Comparison of ENCODE assay signal across 8 cellular contexts in the genomic region with DNA sequence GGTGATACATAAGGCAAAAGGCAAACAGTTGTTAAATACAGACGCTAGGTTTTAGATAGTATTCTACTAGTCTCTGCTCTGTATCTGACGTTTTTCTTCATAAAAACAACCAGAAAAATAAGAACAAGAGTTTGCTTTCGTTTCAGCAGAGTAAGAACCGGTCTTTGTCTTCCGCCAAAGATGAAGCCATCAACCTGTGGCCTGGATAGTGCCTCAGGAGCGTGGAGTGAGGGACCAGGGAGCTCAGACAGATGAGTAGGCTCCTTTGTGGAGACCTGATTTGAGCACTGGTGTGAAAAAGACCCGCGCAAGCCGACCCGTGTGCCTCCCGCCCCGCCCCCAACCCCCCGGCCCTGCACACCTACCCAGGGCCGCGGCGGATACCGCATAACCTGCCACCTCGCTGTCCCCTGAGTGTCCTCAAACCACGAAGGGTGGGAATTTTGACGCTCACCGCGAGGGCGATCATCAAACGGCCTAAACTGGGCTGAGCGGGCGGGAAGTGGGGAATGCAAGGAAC. TPM values are rescaled to one million over a fixed set of nuclear protein-coding genes. Genes with fewer than 3 reads are reported as not detected.
DNase-seq lines count a peak whose midpoint lies in the region; ATAC-seq lines count a peak whose summit lies in the region.

No MANE protein-coding gene starts in this region.

- peaks cover 12 to 19% (median 14%) of the 10 kb centered on the region in 4 donors for H3K4me1 Mint-ChIP-seq in CD4-positive, alpha-beta memory T cell
- H3K4me1 Mint-ChIP-seq in dendritic cell treated with granulocyte-macrophage colony-stimulating factor and Interleukin-4, amounts not matched to agents 40 ng/mL and 50 ng/mL, for 4 days (ENCODE audit: low read depth) = peaks cover 15% of the 10 kb centered on the region

- DNase-seq in CD4-positive, alpha-beta memory T cell = peak in 4 of 5 donors; percentile 15 to 43 (median 16)
- no peak for DNase-seq in stimulated activated CD4-positive, alpha-beta T cell treated with anti-CD3 and anti-CD28 coated beads, Interleukin-4, amount 100 ng/mL, for 24 hours
- DNase-seq in glomerular visceral epithelial cell (ENCODE audit: extremely low spot score) (no peak), amygdala (lab: John Stamatoyannopoulos, UW) (no peak)

- H3K36me3 Mint-ChIP-seq in CD4-positive, alpha-beta memory T cell = no peaks in the 10 kb centered on the region
- no peaks in the 10 kb centered on the region for H3K36me3 Mint-ChIP-seq in dendritic cell treated with granulocyte-macrophage colony-stimulating factor and Interleukin-4, amounts not matched to agents 40 ng/mL and 50 ng/mL, for 4 days (ENCODE audit: low read depth)

- peak overlapping the region in 6 of 7 donors; percentile 35 to 87 (median 73) for H3K27ac Mint-ChIP-seq in CD4-positive, alpha-beta memory T cell
- no peak overlapping the region for H3K27ac Mint-ChIP-seq in dendritic cell treated with granulocyte-macrophage colony-stimulating factor and Interleukin-4, amounts not matched to agents 40 ng/mL and 50 ng/mL, for 4 days

- no peaks in the 10 kb centered on the region for H3K36me3 ChIP-seq in CD4-positive, alpha-beta memory T cell (ENCODE audit: insufficient read depth, low read length)
- no peaks in the 10 kb centered on the region for H3K36me3 ChIP-seq in HUES6 (ENCODE audit: control insufficient read depth, insufficient read depth, low read length)

- H3K4me3 ChIP-seq in CD4-positive, alpha-beta memory T cell (ENCODE audit: low read length in 2 of 2) = peak overlapping the region in 1 of 2 donors; percentile 70
- H3K4me3 ChIP-seq in HUES6 (ENCODE audit: low read depth, low read length) (peak overlapping the region; percentile 86), mononuclear cell (ENCODE audit: low read length) (peak overlapping the region; percentile 55)

- no peaks in the 10 kb centered on the region for H3K9me3 Mint-ChIP-seq in CD4-positive, alpha-beta memory T cell
- no peaks in the 10 kb centered on the region for H3K9me3 Mint-ChIP-seq in dendritic cell treated with granulocyte-macrophage colony-stimulating factor and Interleukin-4, amounts not matched to agents 40 ng/mL and 50 ng/mL, for 4 days

- H3K27ac ChIP-seq in CD4-positive, alpha-beta memory T cell (ENCODE audit: low read depth, low read length) = no peak overlapping the region
- H3K27ac ChIP-seq in HUES6 (ENCODE audit: low read depth, low read length) = no peak overlapping the region; the same call in 1 of the 2 replicates

- no peaks in the 10 kb centered on the region for H3K27me3 ChIP-seq in CD4-positive, alpha-beta memory T cell (ENCODE audit: insufficient read depth, low read length)
- peaks cover 42% of the 10 kb centered on the region for H3K27me3 ChIP-seq in HUES6 (ENCODE audit: control insufficient read depth, insufficient read depth, low read length)
- H3K27me3 ChIP-seq in mononuclear cell (ENCODE audit: insufficient read depth, low read length) = peaks cover 28% of the 10 kb centered on the region

- peak overlapping the region; percentile 74 to 87 (median 78) for H3K4me3 Mint-ChIP-seq in CD4-positive, alpha-beta memory T cell
- peak overlapping the region; percentile 37 for H3K4me3 Mint-ChIP-seq in dendritic cell treated with granulocyte-macrophage colony-stimulating factor and Interleukin-4, amounts not matched to agents 40 ng/mL and 50 ng/mL, for 4 days

- ATAC-seq in GM21737 (IDR thresholded peaks at IDR 0.05; ENCODE audit: unreplicated experiment) = no peak

- H3K4me1 ChIP-seq in CD4-positive, alpha-beta memory T cell (ENCODE audit: insufficient read depth, low read length) = peaks cover 6% of the 10 kb centered on the region
- H3K4me1 ChIP-seq in HUES6 (ENCODE audit: control insufficient read depth, insufficient read depth, low read length) (peaks cover 12% of the 10 kb centered on the region), mononuclear cell (ENCODE audit: insufficient read depth, low read length) (peaks cover 14% of the 10 kb centered on the region)

- H3K9ac ChIP-seq in HUES6 (ENCODE audit: low read length) = peak overlapping the region; percentile 87

- H3K27me3 Mint-ChIP-seq in CD4-positive, alpha-beta memory T cell = peaks cover 0 to 4% of the 10 kb centered on the region in 2 donors
- peaks cover 47% of the 10 kb centered on the region for H3K27me3 Mint-ChIP-seq in dendritic cell treated with granulocyte-macrophage colony-stimulating factor and Interleukin-4, amounts not matched to agents 40 ng/mL and 50 ng/mL, for 4 days

- no peaks in the 10 kb centered on the region for H3K9me3 ChIP-seq in CD4-positive, alpha-beta memory T cell (ENCODE audit: control insufficient read depth in 1 of 2, low read length in 2 of 2)
- H3K9me3 ChIP-seq in HUES6 (ENCODE audit: control insufficient read depth, insufficient read depth, low read depth, low read length) (no peaks in the 10 kb centered on the region), mononuclear cell (ENCODE audit: low read depth, low read length) (no peaks in the 10 kb centered on the region)

- POLR2A ChIA-PET in CD4-positive, alpha-beta memory T cell (lab: Charles Lee; ENCODE audit: partially characterized antibody) = interaction anchor here (0.6 to 1.9 kb wide), 4 partner anchors 86 to 1250 kb away, joined by 3 to 7 read pairs (median 4); partner anchors contain the start of genes COMMD6, KCTD12 and UCHL3

- intact Hi-C loops in CD4-positive, alpha-beta memory T cell (cut with micrococcal nuclease) = loop anchor here (1.0 to 10.0 kb wide), 5 partner anchors 153 to 1692 kb away; partner anchors contain the start of genes FBXL3, MYCBP2 and TBC1D4
- intact Hi-C loops in dendritic cell treated with granulocyte-macrophage colony-stimulating factor and Interleukin-4, amounts not matched to agents 40 ng/mL and 50 ng/mL, for 4 days (cut with micrococcal nuclease) = loop anchor here (10.0 kb wide), 1 partner anchor 160 kb away; no protein-coding TSS in a partner anchor

- CTCF ChIA-PET in CD4-positive, alpha-beta memory T cell (lab: Charles Lee; ENCODE audit: partially characterized antibody) = no interaction called here

RNA-seq across cellular contexts. Expression of gene LMO7, which starts 1.0 kb away (rescaled TPM):
- 10 to 100 TPM; 25.7 to 29.4 TPM for total RNA-seq in CD4-positive, alpha-beta memory T cell
- 10 to 100 TPM in 1 of 2 donors, 1 to 10 TPM in 1; 5.4 to 14.3 TPM for polyA plus RNA-seq in CD4-positive, alpha-beta memory T cell
- total RNA-seq in mononuclear cell = 18.4 TPM

Comparison
In these comparisons a context has a peak if more than half of its experiments do, and no peak if none do; other contexts are left out.
1. DNase-seq: peak in CD4-positive, alpha-beta memory T cell (4 of 5); none in stimulated activated CD4-positive, alpha-beta T cell treated with anti-CD3 and anti-CD28 coated beads, Interleukin-4, amount 100 ng/mL, for 24 hours (single experiment), glomerular visceral epithelial cell (single experiment) and amygdala (0 of 56).